ENCODE assay signal across 28 cellular contexts in the genomic region with DNA sequence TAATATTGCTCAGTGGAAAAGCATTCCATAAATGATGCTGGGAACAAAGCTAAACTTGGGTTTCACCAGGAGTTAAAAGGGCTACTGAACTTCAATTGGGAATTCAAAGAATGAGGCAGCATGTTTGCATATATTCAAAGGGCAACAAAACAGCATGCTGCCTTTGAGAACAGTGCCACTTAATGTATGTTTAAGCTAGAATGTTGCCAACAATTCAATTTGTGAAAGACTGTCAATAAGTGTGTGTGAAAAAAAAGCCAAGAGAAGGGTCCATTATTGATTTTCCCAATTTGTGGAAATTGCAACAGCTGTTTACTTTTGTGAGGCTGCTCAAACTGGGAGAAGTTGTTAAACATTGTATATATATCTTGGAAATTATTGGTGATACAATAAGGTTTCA.
DNase-seq lines count a peak whose midpoint lies in the region; ATAC-seq and TF ChIP-seq lines count a peak whose summit lies in the region.
"Had no signal": no experiment of that assay in that cellular context is flagged by ENCODE, and none has a peak within 500 bp of the region (broad histone marks: within the 10 kb centered on the region; RNA-seq: fewer than 3 reads in every experiment).

No MANE protein-coding gene starts in this region.

- no peak overlapping the region for H3K4me3 ChIP-seq in right atrium auricular region
- H3K4me3 ChIP-seq: BLaER1 treated with 17β-estradiol and CSF1 and Interleukin-3, amounts not matched to agents 10 nM and 100 nM; ovary; SJCRH30 had no signal

- H3K27me3 ChIP-seq in right atrium auricular region, result no peaks in the 10 kb centered on the region
- H3K27me3 ChIP-seq: ovary, SJCRH30 had no signal

- no peaks in the 10 kb centered on the region for H3K9me3 Mint-ChIP-seq in type B pancreatic cell
- H3K9me3 Mint-ChIP-seq: activated T-helper 1 cell treated with anti-CD3 and anti-CD28 coated beads, Interleukin-12 subunit alpha, Interleukin-12 subunit beta, Interleukin-2, Interleukin-4 antibody, amounts not matched to agents 30 ng/mL and 10 ng/mL and 1 ng/mL, durations not matched to agents 14 hours and 24 hours and 36 hours had no signal

- no peak for TF ChIP-seq CTCF in right atrium auricular region (IDR thresholded peaks at IDR 0.05)
- no peak for TF ChIP-seq CTCF in type B pancreatic cell (conservative IDR thresholded peaks at IDR 0.05)

- no peak overlapping the region for H3K4me3 Mint-ChIP-seq in type B pancreatic cell
- H3K4me3 Mint-ChIP-seq: activated T-helper 1 cell treated with anti-CD3 and anti-CD28 coated beads, Interleukin-12 subunit alpha, Interleukin-12 subunit beta, Interleukin-2, Interleukin-4 antibody, amounts not matched to agents 30 ng/mL and 10 ng/mL and 1 ng/mL, durations not matched to agents 14 hours and 24 hours and 36 hours; stimulated activated effector memory CD8-positive, alpha-beta T cell treated with anti-CD3 and anti-CD28 coated beads, Interleukin-12 subunit alpha, Interleukin-12 subunit beta, amount 100 ng/mL, for 72 hours had no signal

- H3K27me3 Mint-ChIP-seq in type B pancreatic cell, result no peaks in the 10 kb centered on the region

- ATAC-seq in GM21737 (IDR thresholded peaks at IDR 0.05; ENCODE audit: unreplicated experiment), result no peak
- ATAC-seq: left cardiac atrium; right cardiac atrium; stimulated activated effector memory CD8-positive, alpha-beta T cell treated with anti-CD3 and anti-CD28 coated beads, Interleukin-12 subunit alpha, Interleukin-12 subunit beta, amount 100 ng/mL, for 72 hours had no signal

- no peaks in the 10 kb centered on the region for H3K9me3 ChIP-seq in right atrium auricular region
- H3K9me3 ChIP-seq: BLaER1 treated with 17β-estradiol and CSF1 and Interleukin-3, amounts not matched to agents 10 nM and 100 nM; ovary; SJCRH30 had no signal

- DNase-seq in COR-L47 (lab: John Stamatoyannopoulos, UW), result peak; percentile 48
- peak; percentile 91 for DNase-seq in NCI-H1092 treated with DMSO at 0.1 percent for 48 hours (lab: John Stamatoyannopoulos, UW)
- peak; percentile 93 for DNase-seq in NCI-H748 (lab: John Stamatoyannopoulos, UW; ENCODE audit: unreplicated experiment)
- peak; percentile 3 for DNase-seq in iPS DF 4.7 (ENCODE audit: extremely low read depth, low spot score)
- no peak for DNase-seq in right atrium auricular region (ENCODE audit: low spot score)
- no peak for DNase-seq in type B pancreatic cell (ENCODE audit: extremely low spot score, unreplicated experiment)
- DNase-seq in 8988T, result no peak
- DNase-seq: activated CD4-positive, alpha-beta T cell treated with anti-CD3 and anti-CD28 coated beads, Interleukin-2, amount 50 U/mL, for 48 hours; activated CD4-positive, CD25-positive, alpha-beta regulatory T cell; activated naive CD4-positive, alpha-beta T cell treated with anti-CD3 and anti-CD28 coated beads, Interleukin-2, amount 50 U/mL, for 16 hours; amygdala; DMS79; glutamatergic neuron; Karpas-422; left cardiac atrium; mammary epithelial cell; NCI-H2107; NCI-H510A; ovary; right cardiac atrium; SJCRH30; stimulated activated CD4-positive, alpha-beta T cell treated with anti-CD3 and anti-CD28 coated beads, Interleukin-12 subunit alpha, Interleukin-12 subunit beta, amount 100 ng/mL, for 4 hours; stimulated activated CD4-positive, alpha-beta T cell treated with anti-CD3 and anti-CD28 coated beads, Interleukin-4, amount 100 ng/mL, for 1 hour had no signal

- no peak overlapping the region for H3K27ac ChIP-seq in right atrium auricular region
- H3K27ac ChIP-seq: BLaER1 treated with 17β-estradiol and CSF1 and Interleukin-3, amounts not matched to agents 10 nM and 100 nM; epithelial cell of prostate; ovary; SJCRH30 had no signal

- H3K36me3 Mint-ChIP-seq in type B pancreatic cell, result no peaks in the 10 kb centered on the region
- H3K36me3 Mint-ChIP-seq: stimulated activated effector memory CD8-positive, alpha-beta T cell treated with anti-CD3 and anti-CD28 coated beads, Interleukin-12 subunit alpha, Interleukin-12 subunit beta, amount 100 ng/mL, for 72 hours had no signal

- H3K4me1 ChIP-seq in right atrium auricular region, result no peaks in the 10 kb centered on the region
- H3K4me1 ChIP-seq: BLaER1 treated with 17β-estradiol and CSF1 and Interleukin-3, amounts not matched to agents 10 nM and 100 nM; SJCRH30 had no signal

- H3K27ac Mint-ChIP-seq in type B pancreatic cell, result no peak overlapping the region
- H3K27ac Mint-ChIP-seq: activated T-helper 1 cell treated with anti-CD3 and anti-CD28 coated beads, Interleukin-12 subunit alpha, Interleukin-12 subunit beta, Interleukin-2, Interleukin-4 antibody, amounts not matched to agents 30 ng/mL and 10 ng/mL and 1 ng/mL, durations not matched to agents 14 hours and 24 hours and 36 hours; stimulated activated effector memory CD8-positive, alpha-beta T cell treated with anti-CD3 and anti-CD28 coated beads, Interleukin-12 subunit alpha, Interleukin-12 subunit beta, amount 100 ng/mL, for 72 hours had no signal

- H3K4me1 Mint-ChIP-seq in type B pancreatic cell (ENCODE audit: unreplicated experiment), result no peaks in the 10 kb centered on the region
- H3K4me1 Mint-ChIP-seq: stimulated activated effector memory CD8-positive, alpha-beta T cell treated with anti-CD3 and anti-CD28 coated beads, Interleukin-12 subunit alpha, Interleukin-12 subunit beta, amount 100 ng/mL, for 72 hours had no signal

- no peaks in the 10 kb centered on the region for H3K36me3 ChIP-seq in right atrium auricular region
- H3K36me3 ChIP-seq: BLaER1 treated with 17β-estradiol and CSF1 and Interleukin-3, amounts not matched to agents 10 nM and 100 nM; ovary; SJCRH30 had no signal

Comparison
In these comparisons a context has a peak if more than half of its experiments do, and no peak if none do; other contexts are left out.
1. DNase-seq: peak in COR-L47 (single experiment), NCI-H1092 treated with DMSO at 0.1 percent for 48 hours (single experiment), NCI-H748 (single experiment) and iPS DF 4.7 (single experiment); none in right atrium auricular region (single experiment), type B pancreatic cell (single experiment) and 8988T (single experiment).